Comparison of ENCODE assay signal across 9 cellular contexts in the genomic region with DNA sequence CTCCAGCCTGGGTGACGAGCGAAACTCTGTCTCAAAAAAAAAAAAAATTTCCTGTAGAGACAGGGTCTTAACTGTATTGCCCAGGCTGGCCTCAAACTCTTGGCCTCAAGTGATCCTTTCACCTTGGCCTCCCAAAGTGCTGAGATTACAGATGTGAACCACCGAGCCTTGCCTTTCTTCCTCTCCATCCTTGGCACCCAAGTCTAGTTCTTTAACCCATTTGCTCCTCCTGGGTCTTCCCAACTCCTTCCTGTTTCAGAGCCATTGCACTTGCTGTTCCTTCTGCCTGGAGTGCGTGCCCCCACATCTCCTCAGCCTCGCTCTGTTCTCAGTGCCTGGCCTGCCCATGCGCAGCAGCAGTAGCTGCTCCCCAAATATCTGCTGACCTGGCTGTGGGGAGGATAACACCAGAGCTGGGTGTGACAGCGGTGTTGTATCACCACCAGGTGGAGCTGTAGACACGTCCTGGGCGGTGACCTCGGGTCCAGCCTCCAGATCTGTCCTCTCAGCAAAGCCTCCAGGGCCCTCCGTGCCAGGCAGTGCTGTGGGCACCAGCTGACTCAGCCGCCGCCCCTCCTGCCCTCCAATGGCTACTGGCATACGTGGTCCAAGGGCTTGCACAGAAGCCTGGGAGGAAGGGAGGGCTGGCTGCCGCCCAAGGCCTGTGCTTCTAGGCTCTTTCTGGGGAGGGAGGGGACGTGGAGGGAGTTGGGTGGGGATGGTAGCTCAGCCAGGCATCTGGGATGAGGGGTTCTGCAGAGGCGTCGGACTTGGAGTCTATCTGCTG. TPM values are rescaled to one million over a fixed set of nuclear protein-coding genes. Genes with fewer than 3 reads are reported as not detected.
DNase-seq lines count a peak whose midpoint lies in the region; ATAC-seq and TF ChIP-seq lines count a peak whose summit lies in the region.
"Had no signal": no experiment of that assay in that cellular context is flagged by ENCODE, and none has a peak within 500 bp of the region (broad histone marks: within the 10 kb centered on the region; RNA-seq: fewer than 3 reads in every experiment).

No MANE protein-coding gene starts in this region.

- peak overlapping the region; percentile 66; the same call in 1 of the 2 replicates for H2AFZ ChIP-seq in Loucy (ENCODE audit: low read length)

- no peaks in the 10 kb centered on the region for H3K27me3 Mint-ChIP-seq in CD4-positive, CD25-positive, alpha-beta regulatory T cell
- H3K27me3 Mint-ChIP-seq: IgD-negative memory B cell had no signal

- H3K9me2 ChIP-seq in Loucy (replicated peaks; ENCODE audit: low read depth, low read length) = no peaks in the 10 kb centered on the region

- no peak overlapping the region for H3K4me3 ChIP-seq in CD4-positive, CD25-positive, alpha-beta regulatory T cell (ENCODE audit: low read depth, low read length)
- H3K4me3 ChIP-seq in Loucy (ENCODE audit: low read length, poor library complexity, severe bottlenecking) (peak overlapping the region; percentile 1), SJSA1 (no peak overlapping the region), fibroblast of villous mesenchyme (ENCODE audit: low read depth, low read length) (no peak overlapping the region), stomach smooth muscle (ENCODE audit: low read length in 2 of 2) (peak overlapping the region in 1 of 2 donors; percentile 29)

- ATAC-seq in CD4-positive, CD25-positive, alpha-beta regulatory T cell (ENCODE audit: low read depth in 2 of 2) = peak; percentile 96 to 97
- ATAC-seq in GM19463 (IDR thresholded peaks at IDR 0.05; ENCODE audit: unreplicated experiment) = peak; percentile 83

- H3K9ac ChIP-seq in Loucy (ENCODE audit: low read depth, low read length, poor library complexity, severe bottlenecking) (no peak overlapping the region), stomach smooth muscle (ENCODE audit: low read length in 2 of 2) (peak overlapping the region; percentile 20 to 42)

- H4K20me1 ChIP-seq in Loucy (ENCODE audit: insufficient read depth, low read length, poor library complexity, severe bottlenecking) = no peaks in the 10 kb centered on the region

- no peaks in the 10 kb centered on the region for H3K27me3 ChIP-seq in CD4-positive, CD25-positive, alpha-beta regulatory T cell (ENCODE audit: control insufficient read depth, insufficient read depth, low read length)
- no peaks in the 10 kb centered on the region for H3K27me3 ChIP-seq in Loucy (ENCODE audit: insufficient read depth, low read length, poor library complexity, severe bottlenecking)
- H3K27me3 ChIP-seq in SJSA1 (replicated peaks) = no peaks in the 10 kb centered on the region
- H3K27me3 ChIP-seq in stomach smooth muscle (ENCODE audit: control insufficient read depth in 1 of 2, insufficient read depth in 2 of 2, low read length in 2 of 2) = no peaks in the 10 kb centered on the region

- no peaks in the 10 kb centered on the region for H3F3A ChIP-seq in Loucy (ENCODE audit: low read depth)

- H3K36me3 Mint-ChIP-seq in CD4-positive, CD25-positive, alpha-beta regulatory T cell = no peaks in the 10 kb centered on the region
- H3K36me3 Mint-ChIP-seq: IgD-negative memory B cell had no signal

- H3K4me1 Mint-ChIP-seq in CD4-positive, CD25-positive, alpha-beta regulatory T cell = peaks cover 0 to 11% (median 5%) of the 10 kb centered on the region in 4 donors

- TF ChIP-seq CTCF in Loucy (conservative IDR thresholded peaks at IDR 0.05; ENCODE audit: low read length) (peak; percentile 97), fibroblast of villous mesenchyme (IDR thresholded peaks at IDR 0.05; ENCODE audit: insufficient read depth, low read depth, low read length) (peak; percentile 97)

- no peak overlapping the region for H3K4me3 Mint-ChIP-seq in CD4-positive, CD25-positive, alpha-beta regulatory T cell

- no peaks in the 10 kb centered on the region for H3K9me3 Mint-ChIP-seq in CD4-positive, CD25-positive, alpha-beta regulatory T cell
- H3K9me3 Mint-ChIP-seq: IgD-negative memory B cell had no signal

- peak overlapping the region; percentile 23 for H3K27ac ChIP-seq in CD4-positive, CD25-positive, alpha-beta regulatory T cell (ENCODE audit: insufficient read depth, low read length, poor library complexity, severe bottlenecking)
- H3K27ac ChIP-seq in SJSA1 (no peak overlapping the region), stomach smooth muscle (ENCODE audit: low read length) (peak overlapping the region; percentile 74)

- DNase-seq in CD4-positive, CD25-positive, alpha-beta regulatory T cell = peak; percentile 72 to 90 (median 83)
- DNase-seq in SJSA1 (ENCODE audit: low read depth in 1 of 2, low spot score in 2 of 2) = peak; percentile 73 to 93
- peak; percentile 81 for DNase-seq in activated gamma-delta T cell treated with Interleukin-2 at 50 U/mL for 16 hours
- DNase-seq in fibroblast of villous mesenchyme (ENCODE audit: low read depth) = peak; percentile 86
- DNase-seq in non-pigmented ciliary epithelial cell (ENCODE audit: low read depth) = peak; percentile 40

- H3K36me3 ChIP-seq in CD4-positive, CD25-positive, alpha-beta regulatory T cell (ENCODE audit: control insufficient read depth, insufficient read depth, low read length) = no peaks in the 10 kb centered on the region
- H3K36me3 ChIP-seq in Loucy (ENCODE audit: insufficient read depth, low read length) (no peaks in the 10 kb centered on the region), SJSA1 (no peaks in the 10 kb centered on the region), stomach smooth muscle (ENCODE audit: control insufficient read depth in 2 of 2, insufficient read depth in 2 of 2, low read length in 2 of 2) (peaks cover 0 to 5% of the 10 kb centered on the region in 2 donors)

- peak overlapping the region; percentile 40 for H3K4me2 ChIP-seq in Loucy (ENCODE audit: low read depth, low read length, poor library complexity, severe bottlenecking)

- peaks cover 6% of the 10 kb centered on the region for H3K4me1 ChIP-seq in CD4-positive, CD25-positive, alpha-beta regulatory T cell (ENCODE audit: control insufficient read depth, insufficient read depth, low read length, poor library complexity, severe bottlenecking)
- peaks cover 4% of the 10 kb centered on the region for H3K4me1 ChIP-seq in Loucy (ENCODE audit: insufficient read depth, low read length, poor library complexity, severe bottlenecking)
- H3K4me1 ChIP-seq in SJSA1 (replicated peaks) = peaks cover 14% of the 10 kb centered on the region
- H3K4me1 ChIP-seq in stomach smooth muscle (ENCODE audit: control insufficient read depth, insufficient read depth, low read length) = peaks cover 29% of the 10 kb centered on the region

- H3K9me3 ChIP-seq in CD4-positive, CD25-positive, alpha-beta regulatory T cell (ENCODE audit: control insufficient read depth in 2 of 2, low read length in 2 of 2) = no peaks in the 10 kb centered on the region
- no peaks in the 10 kb centered on the region for H3K9me3 ChIP-seq in Loucy (ENCODE audit: insufficient read depth, low read depth, low read length)
- no peaks in the 10 kb centered on the region for H3K9me3 ChIP-seq in SJSA1 (replicated peaks)
- H3K9me3 ChIP-seq in stomach smooth muscle (ENCODE audit: control insufficient read depth in 2 of 2, low read length in 2 of 2) = no peaks in the 10 kb centered on the region

- H3K27ac Mint-ChIP-seq in CD4-positive, CD25-positive, alpha-beta regulatory T cell = peak overlapping the region; percentile 7 to 43 (median 20)

- no peaks in the 10 kb centered on the region for H3K79me2 ChIP-seq in Loucy (ENCODE audit: insufficient read depth, low read length)

RNA-seq across cellular contexts. Expression of a gene that starts 22.0 kb away (rescaled TPM):
- total RNA-seq in CD4-positive, CD25-positive, alpha-beta regulatory T cell = 9.4 TPM
- polyA plus RNA-seq in CD4-positive, CD25-positive, alpha-beta regulatory T cell = 1 to 10 TPM; 4.6 to 5.6 (median 5.1) TPM
- total RNA-seq in SJSA1 (2014; rRNA removed; shearing (Covaris generic)) = 7.4 and 9.4 TPM in 2 replicates
- total RNA-seq in fibroblast of villous mesenchyme = 7.7 and 8.6 TPM in 2 replicates

RNA-seq across cellular contexts. Expression of a gene that starts 42.9 kb away (rescaled TPM):
- total RNA-seq in CD4-positive, CD25-positive, alpha-beta regulatory T cell = 32.0 TPM
- polyA plus RNA-seq in CD4-positive, CD25-positive, alpha-beta regulatory T cell = 10 to 100 TPM; 16.3 to 18.0 (median 17.6) TPM
- total RNA-seq in SJSA1 (2014; rRNA removed; shearing (Covaris generic)) = 13.0 and 17.9 TPM in 2 replicates
- 23.2 and 35.4 TPM in 2 replicates for total RNA-seq in fibroblast of villous mesenchyme
